Comparison of ENCODE assay signal across 10 cellular contexts in the genomic region with DNA sequence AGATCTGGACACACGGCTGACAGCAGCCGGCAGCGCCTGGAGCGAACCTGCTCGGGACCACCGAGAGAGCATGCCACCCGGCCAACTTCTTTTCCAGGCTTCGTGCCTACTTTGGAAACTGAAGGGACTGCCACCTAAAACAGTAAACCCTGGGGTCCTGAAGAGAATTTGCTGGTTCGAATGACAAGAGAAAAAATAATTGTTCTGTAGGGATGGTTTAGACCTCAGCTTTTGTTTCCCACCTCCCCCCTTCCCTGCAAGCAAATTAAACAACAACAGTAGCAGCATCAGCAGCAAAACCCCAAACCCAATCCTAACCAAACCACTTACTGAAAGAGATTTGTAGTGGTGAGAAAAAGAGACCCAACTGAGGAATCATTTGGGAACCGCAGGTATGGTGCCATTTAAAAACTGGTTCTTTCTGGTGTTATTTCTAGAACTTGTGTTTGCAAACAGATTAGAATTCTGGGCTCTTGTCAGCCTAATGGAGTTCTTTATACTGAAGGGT.
A peak's percentile ranks its signal among the peaks of the same experiment; 100 is the strongest.
DNase-seq lines count a peak whose midpoint lies in the region; ATAC-seq and TF ChIP-seq lines count a peak whose summit lies in the region.
"Had no signal": no experiment of that assay in that cellular context is flagged by ENCODE, and none has a peak within 500 bp of the region (broad histone marks: within the 10 kb centered on the region; RNA-seq: fewer than 3 reads in every experiment).

No MANE protein-coding gene starts in this region.

- peaks cover 22% of the 10 kb centered on the region for H3K4me1 Mint-ChIP-seq in mesothelial cell of epicardium

- H3K27ac ChIP-seq in ectodermal cell (ENCODE audit: insufficient read depth, low read depth, low read length, poor library complexity, severe bottlenecking) = no peak overlapping the region
- no peak overlapping the region for H3K27ac ChIP-seq in thoracic aorta

- 9% methylated on average over 9 to 10 of the region's 10 CpGs for WGBS in ectodermal cell, 2 experiments

- no peaks in the 10 kb centered on the region for H3K36me3 ChIP-seq in ectodermal cell (ENCODE audit: control insufficient read depth, insufficient read depth, low read length)
- no peaks in the 10 kb centered on the region for H3K36me3 ChIP-seq in thoracic aorta

- no peak overlapping the region for H3K27ac Mint-ChIP-seq in mesothelial cell of epicardium

- peak overlapping the region; percentile 49 for H3K4me3 ChIP-seq in ectodermal cell (ENCODE audit: insufficient read depth, low read depth, low read length)
- peak overlapping the region; percentile 79 for H3K4me3 ChIP-seq in thoracic aorta

- H3K4me3 Mint-ChIP-seq in mesothelial cell of epicardium = peak overlapping the region; percentile 51

- peaks cover 40% of the 10 kb centered on the region for H3K27me3 ChIP-seq in ectodermal cell (ENCODE audit: control insufficient read depth, insufficient read depth, low read length, poor library complexity, severe bottlenecking)
- H3K27me3 ChIP-seq in thoracic aorta (replicated peaks; ENCODE audit: insufficient read depth) = no peaks in the 10 kb centered on the region

- H3K4me1 ChIP-seq in ectodermal cell (ENCODE audit: control insufficient read depth, insufficient read depth, low read length) (no peaks in the 10 kb centered on the region), thoracic aorta (ENCODE audit: control insufficient read depth in 1 of 2, low read depth in 2 of 2) (peaks cover 10 to 25% of the 10 kb centered on the region in 2 donors)

- DNase-seq in NCI-H1694 treated with DMSO at 0.1 percent for 48 hours (lab: John Stamatoyannopoulos, UW) (peak; percentile 15), NCI-H1694 (lab: John Stamatoyannopoulos, UW) (no peak), mesothelial cell of epicardium (ENCODE audit: low spot score in 2 of 2, unreplicated experiment in 2 of 2) (no peak), thoracic aorta (ENCODE audit: low spot score) (no peak), germinal center (ENCODE audit: low spot score) (no peak)
- DNase-seq: 8988T, hippocampal formation had no signal

- TF ChIP-seq CTCF in mesothelial cell of epicardium (IDR thresholded peaks at IDR 0.05; ENCODE audit: unreplicated experiment) = no peak
- TF ChIP-seq CTCF in thoracic aorta (IDR thresholded peaks at IDR 0.05) = no peak

- no peak for ATAC-seq in thoracic aorta (ENCODE audit: insufficient number of reproducible peaks, low FRiP score, low read depth)
- no peak for ATAC-seq in HG02852 (IDR thresholded peaks at IDR 0.05; ENCODE audit: unreplicated experiment)
- no peak for ATAC-seq in GM19023 (IDR thresholded peaks at IDR 0.05; ENCODE audit: unreplicated experiment)

- H3K9me3 ChIP-seq in ectodermal cell (ENCODE audit: control insufficient read depth, low read length) (no peaks in the 10 kb centered on the region), thoracic aorta (no peaks in the 10 kb centered on the region)

- H3K36me3 Mint-ChIP-seq in mesothelial cell of epicardium = no peaks in the 10 kb centered on the region

- no peaks in the 10 kb centered on the region for H3K9me3 Mint-ChIP-seq in mesothelial cell of epicardium

- H3K27me3 Mint-ChIP-seq in mesothelial cell of epicardium (ENCODE audit: low read depth) = peaks cover 71% of the 10 kb centered on the region
